In genomic region chr20:46036370-46036769, GRCh38 we compare ENCODE assay signal across 32 cellular contexts. TPM values are rescaled to one million over a fixed set of nuclear protein-coding genes. Genes with fewer than 3 reads are reported as not detected.
"Had no signal": no experiment of that assay in that cellular context is flagged by ENCODE, and none has a peak within 500 bp of the region (broad histone marks: within the 10 kb centered on the region; RNA-seq: fewer than 3 reads in every experiment).

No MANE protein-coding gene starts in this region.

- ATAC-seq: left colon; left lung; natural killer cell; right lobe of liver; stimulated activated naive B cell treated with anti-CD40 and anti-IgM and Interleukin-4, amounts not matched to agents 10 μg/mL and 1 μg/mL and 100 μg/mL, for 72 hours; stimulated activated naive CD8-positive, alpha-beta T cell treated with anti-CD3 and anti-CD28 coated beads, Interleukin-15, Interleukin-2, amounts not matched to agents 100 U/mL and 50 U/mL, for 24 hours; upper lobe of right lung had no signal

- H3K27me3 ChIP-seq: ovary had no signal

- FAIRE-seq: keratinocyte, urothelium cell line had no signal

- H3K79me2 ChIP-seq: hepatocyte had no signal

- H3K4me1 ChIP-seq: right lobe of liver, upper lobe of right lung had no signal

- H3K36me3 ChIP-seq: left lung, neural progenitor cell, neutrophil, ovary, right atrium auricular region, right lobe of liver, stomach, thoracic aorta, tibial artery, upper lobe of right lung had no signal

- DNase-seq: left colon; left lung; mesendoderm; naive B cell; natural killer cell; nephron progenitor cell; occipital lobe; ovary; right lobe of liver; stimulated activated CD4-positive, alpha-beta T cell treated with anti-CD3 and anti-CD28 coated beads, Interleukin-1b, Interleukin-23, amount 100 ng/mL, for 48 hours; stimulated activated CD4-positive, alpha-beta T cell treated with anti-CD3 and anti-CD28 coated beads, Interleukin-2, amount 100 ng/mL, for 48 hours; stimulated activated CD4-positive, alpha-beta T cell treated with anti-CD3 and anti-CD28 coated beads, Interleukin-4, amount 100 ng/mL, for 4 hours; stimulated activated naive B cell treated with anti-CD40 and anti-IgM and Interleukin-4, amounts not matched to agents 10 μg/mL and 1 μg/mL and 100 μg/mL, for 72 hours; stimulated activated naive CD8-positive, alpha-beta T cell treated with anti-CD3 and anti-CD28 coated beads, Interleukin-15, Interleukin-2, amounts not matched to agents 100 U/mL and 50 U/mL, for 24 hours; stomach; tibial artery; trophoblast cell; upper lobe of right lung had no signal

- H3K4me2 ChIP-seq: hepatocyte, neural progenitor cell, smooth muscle cell had no signal

- H3K9me3 ChIP-seq: left lung, neutrophil, ovary, right atrium auricular region, right lobe of liver, stomach, thoracic aorta, tibial artery, upper lobe of right lung had no signal

- H3K27ac ChIP-seq: hepatocyte, left lung, neural progenitor cell, neutrophil, ovary, right atrium auricular region, right lobe of liver, stomach, thoracic aorta, tibial artery, upper lobe of right lung had no signal

- H3K4me3 ChIP-seq: hepatocyte, left lung, lung, neural progenitor cell, ovary, right atrium auricular region, right lobe of liver, smooth muscle cell, stomach, thoracic aorta, tibial artery, upper lobe of right lung had no signal

- H2AFZ ChIP-seq: hepatocyte, neural progenitor cell had no signal

RNA-seq across cellular contexts. Expression of gene SLC12A5, which starts 7.4 kb away (rescaled TPM):
- total RNA-seq: right atrium auricular region, skeletal muscle tissue, thoracic aorta had no signal
- polyA plus RNA-seq: keratinocyte, lung had no signal

RNA-seq across cellular contexts. Expression of gene MMP9, which starts 27.7 kb away (rescaled TPM):
- total RNA-seq: mesothelial cell of epicardium, occipital lobe, progenitor cell of endocrine pancreas, pulmonary artery endothelial cell, renal cortical epithelial cell had no signal
